ENCODE assay signal across 7 cellular contexts in the genomic region with DNA sequence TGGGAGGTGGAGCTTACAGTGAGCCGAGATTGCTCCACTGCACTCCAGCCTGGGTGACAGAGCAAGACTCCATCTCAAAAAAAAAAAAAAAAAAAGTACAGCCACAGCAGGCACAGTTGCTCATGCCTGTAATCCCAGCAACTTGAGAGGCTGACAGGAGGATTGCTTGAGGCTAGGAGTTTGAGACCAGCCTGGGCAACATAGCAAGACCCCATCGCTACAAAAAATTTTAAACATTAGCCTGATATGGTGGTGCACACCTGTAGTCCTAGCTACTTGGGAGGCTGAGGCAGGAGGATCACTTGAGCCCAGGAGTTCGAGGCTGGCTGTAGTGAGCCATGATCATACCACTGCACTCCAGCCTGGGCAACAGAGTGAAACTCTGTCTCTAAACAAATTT. TPM values are rescaled to one million over a fixed set of nuclear protein-coding genes. Genes with fewer than 3 reads are reported as not detected.
DNase-seq lines count a peak whose midpoint lies in the region; ATAC-seq and TF ChIP-seq lines count a peak whose summit lies in the region.
"Not testable (repeated sequence)": the region's sequence is repeated elsewhere in the genome, so short reads cannot be mapped to it uniquely, and the experiment has no call there.

No MANE protein-coding gene starts in this region.

- not testable (repeated sequence) for H2BK120ac ChIP-seq in H9 (ENCODE audit: low read depth, low read length, poor library complexity, severe bottlenecking)

- TF ChIP-seq POLR2A in upper lobe of left lung (IDR thresholded peaks at IDR 0.05): not testable (repeated sequence)

- H3K23ac ChIP-seq in H9 (ENCODE audit: insufficient read length, low read depth, low read length): not testable (repeated sequence)

- H3K4me3 Mint-ChIP-seq in H9; activated T-cell treated with anti-CD3 and anti-CD28 coated beads, Interleukin-2, amount 50 U/mL, for 72 hours; natural killer cell treated with Interleukin-12 subunit alpha and Interleukin-12 subunit beta and Interleukin-15 and Interleukin-18, amount 100 ng/mL, for 72 hours: not testable (repeated sequence)

- H3K56ac ChIP-seq in H9 (ENCODE audit: insufficient read length, low read depth, low read length): not testable (repeated sequence)

- not testable (repeated sequence) for H3K18ac ChIP-seq in H9 (ENCODE audit: insufficient read length, low read depth, low read length)

- H2BK20ac ChIP-seq in H9 (ENCODE audit: low read depth, low read length, poor library complexity, severe bottlenecking): not testable (repeated sequence)

- no CpG with 5 or more reads among the region's 3 CpGs for WGBS in H9 (ENCODE audit: extremely low coverage, insufficient read length, low lambda C conversion rate)
- WGBS in upper lobe of left lung, 2 donors: 61 to 93% methylated on average over 3 of the region's 3 CpGs

- not testable (repeated sequence) for H3K23me2 ChIP-seq in H9 (ENCODE audit: insufficient read length, low read depth, low read length, poor library complexity, severe bottlenecking)

- not testable (repeated sequence) for H3K27me3 Mint-ChIP-seq in H9 (ENCODE audit: low read depth); activated T-cell treated with anti-CD3 and anti-CD28 coated beads, Interleukin-2, amount 50 U/mL, for 72 hours (ENCODE audit: low read depth); natural killer cell treated with Interleukin-12 subunit alpha and Interleukin-12 subunit beta and Interleukin-15 and Interleukin-18, amount 100 ng/mL, for 72 hours

- not testable (repeated sequence) for H4K91ac ChIP-seq in H9 (ENCODE audit: insufficient read length, low read depth, low read length)

- peaks cover 25 to 97% (median 81%) of the 10 kb centered on the region in 4 donors for H3K36me3 ChIP-seq in upper lobe of left lung

- not testable (repeated sequence) for ATAC-seq in activated T-cell treated with anti-CD3 and anti-CD28 coated beads, Interleukin-2, amount 50 U/mL, for 72 hours (replicated peaks in 1 of 2); natural killer cell treated with Interleukin-12 subunit alpha and Interleukin-12 subunit beta and Interleukin-15 and Interleukin-18, amount 100 ng/mL, for 72 hours; upper lobe of left lung (ENCODE audit: low FRiP score in 2 of 2)

- not testable (repeated sequence) for H3K4me3 ChIP-seq in upper lobe of left lung

- not testable (repeated sequence) for H2AK5ac ChIP-seq in H9 (ENCODE audit: insufficient read length, low read length)

- H4K20me1 ChIP-seq in H9 (ENCODE audit: control insufficient read depth, insufficient read depth, insufficient read length): not testable (repeated sequence)

- H3K4me2 ChIP-seq in H9 (ENCODE audit: insufficient read depth, insufficient read length, low read length): not testable (repeated sequence)

- not testable (repeated sequence) for H4K8ac ChIP-seq in H9 (replicated peaks; ENCODE audit: insufficient read length, low read depth, low read length)

- not testable (repeated sequence) for H2AFZ ChIP-seq in H9 (ENCODE audit: low read length)

- not testable (repeated sequence) for TF ChIP-seq CTCF in H9 (conservative IDR thresholded peaks at IDR 0.05); upper lobe of left lung (IDR thresholded peaks at IDR 0.05)

- H3K79me1 ChIP-seq in H9 (ENCODE audit: insufficient read depth, low read depth, low read length, poor library complexity, severe bottlenecking): not testable (repeated sequence)

- H3K27me3 ChIP-seq in H9 (ENCODE audit: insufficient read depth, low read length); upper lobe of left lung: not testable (repeated sequence)

- not testable (repeated sequence) for H3K14ac ChIP-seq in H9 (ENCODE audit: insufficient read depth, low read length)

- not testable (repeated sequence) for H3K27ac ChIP-seq in H9 (ENCODE audit: insufficient read length, low read depth, low read length)
- H3K27ac ChIP-seq in upper lobe of left lung: peak overlapping the region in 3 of 4 donors; percentile 40 to 83 (median 76)

- not testable (repeated sequence) for H3K4ac ChIP-seq in H9 (ENCODE audit: low read depth, low read length)

- not testable (repeated sequence) for H2BK15ac ChIP-seq in H9 (ENCODE audit: low read depth, low read length)

- not testable (repeated sequence) for H3K27ac Mint-ChIP-seq in H9
- peak overlapping the region; percentile 83 for H3K27ac Mint-ChIP-seq in activated T-cell treated with anti-CD3 and anti-CD28 coated beads, Interleukin-2, amount 50 U/mL, for 72 hours
- peak overlapping the region; percentile 26 to 95 for H3K27ac Mint-ChIP-seq in natural killer cell treated with Interleukin-12 subunit alpha and Interleukin-12 subunit beta and Interleukin-15 and Interleukin-18, amount 100 ng/mL, for 72 hours

- peaks cover 7 to 12% of the 10 kb centered on the region in 2 experiments for H3K4me1 Mint-ChIP-seq in H9
- peaks cover 26% of the 10 kb centered on the region for H3K4me1 Mint-ChIP-seq in activated T-cell treated with anti-CD3 and anti-CD28 coated beads, Interleukin-2, amount 50 U/mL, for 72 hours (ENCODE audit: low read depth)
- peaks cover 24 to 30% of the 10 kb centered on the region in 2 donors for H3K4me1 Mint-ChIP-seq in natural killer cell treated with Interleukin-12 subunit alpha and Interleukin-12 subunit beta and Interleukin-15 and Interleukin-18, amount 100 ng/mL, for 72 hours (ENCODE audit: low read depth in 2 of 2)

- H2BK5ac ChIP-seq in H9 (ENCODE audit: insufficient read length, low read length): not testable (repeated sequence)

- not testable (repeated sequence) for H2BK12ac ChIP-seq in H9 (ENCODE audit: insufficient read length, low read depth, low read length)

- H3K9me3 ChIP-seq in H9 (ENCODE audit: control insufficient read depth, low read depth, low read length); upper lobe of left lung: not testable (repeated sequence)

- H3K9me3 Mint-ChIP-seq in H9; activated T-cell treated with anti-CD3 and anti-CD28 coated beads, Interleukin-2, amount 50 U/mL, for 72 hours; natural killer cell treated with Interleukin-12 subunit alpha and Interleukin-12 subunit beta and Interleukin-15 and Interleukin-18, amount 100 ng/mL, for 72 hours: not testable (repeated sequence)

- H3K36me3 Mint-ChIP-seq in H9 (ENCODE audit: insufficient read depth in 1 of 3, low read depth in 3 of 3): peaks cover 0 to 19% (median 2%) of the 10 kb centered on the region in 3 experiments; a peak in 2 of 7 replicates
- H3K36me3 Mint-ChIP-seq in activated T-cell treated with anti-CD3 and anti-CD28 coated beads, Interleukin-2, amount 50 U/mL, for 72 hours (ENCODE audit: insufficient read depth in 2 of 2); natural killer cell treated with Interleukin-12 subunit alpha and Interleukin-12 subunit beta and Interleukin-15 and Interleukin-18, amount 100 ng/mL, for 72 hours: not testable (repeated sequence)

- H3K4me1 ChIP-seq in H9 (ENCODE audit: insufficient read depth, low read length): not testable (repeated sequence)
- peaks cover 13 to 23% (median 16%) of the 10 kb centered on the region in 4 donors for H3K4me1 ChIP-seq in upper lobe of left lung

- H3T11ph ChIP-seq in H9 (ENCODE audit: low read length): not testable (repeated sequence)

- DNase-seq in H9: peak; percentile 2
- peak; percentile 16 for DNase-seq in activated CD4-positive, CD25-positive, alpha-beta regulatory T cell treated with anti-CD3 and anti-CD28 coated beads, Interleukin-2, amount 50 U/mL, for 72 hours
- DNase-seq in activated T-cell treated with anti-CD3 and anti-CD28 coated beads, Interleukin-2, amount 50 U/mL, for 72 hours; natural killer cell treated with Interleukin-12 subunit alpha and Interleukin-12 subunit beta and Interleukin-15 and Interleukin-18, amount 100 ng/mL, for 72 hours (ENCODE audit: low spot score): not testable (repeated sequence)
- DNase-seq in amniotic epithelial cell (ENCODE audit: low read depth): peak; percentile 18
- DNase-seq in islet precursor cell: peak; percentile 4
- peak in 1 of 2 donors; percentile 12 for DNase-seq in upper lobe of left lung

- not testable (repeated sequence) for H3K79me2 ChIP-seq in H9 (ENCODE audit: insufficient read depth, low read length)

- TF ChIP-seq EP300 in upper lobe of left lung (IDR thresholded peaks at IDR 0.05): not testable (repeated sequence)

- H4K5ac ChIP-seq in H9 (ENCODE audit: insufficient read length, low read depth, low read length): not testable (repeated sequence)

- not testable (repeated sequence) for H3K9ac ChIP-seq in H9 (ENCODE audit: extremely low read depth, insufficient read length, low read length)

RNA-seq across cellular contexts. Expression of a gene that starts 34.1 kb away (rescaled TPM):
- total RNA-seq in H9 (2021) (0.61 and 0.64 TPM in 2 replicates), upper lobe of left lung (under 1 TPM in 4 of 6 donors, not detected in 2; 0.22 to 0.94 (median 0.70) TPM)
- total RNA-seq in activated T-cell treated with anti-CD3 and anti-CD28 coated beads, Interleukin-2, amount 50 U/mL, for 72 hours: under 1 TPM; 0.07 to 0.14 TPM
- total RNA-seq in natural killer cell treated with Interleukin-12 subunit alpha and Interleukin-12 subunit beta and Interleukin-15 and Interleukin-18, amount 100 ng/mL, for 72 hours: under 1 TPM; 0.14 to 0.43 TPM
